8 cellular contexts compared by ENCODE assay signal in genomic region chr3:25783661-25784512, GRCh38. TPM values are rescaled to one million over a fixed set of nuclear protein-coding genes. Genes with fewer than 3 reads are reported as not detected.
DNase-seq lines count a peak whose midpoint lies in the region; ATAC-seq, FAIRE-seq and TF ChIP-seq lines count a peak whose summit lies in the region.

No MANE protein-coding gene starts in this region.

- H3K4me3 Mint-ChIP-seq in CD14-positive monocyte (peak overlapping the region; percentile 85 to 86), astrocyte (ENCODE audit: unreplicated experiment) (peak overlapping the region; percentile 87)

- peaks cover 39% of the 10 kb centered on the region for H3K79me2 ChIP-seq in astrocyte (ENCODE audit: insufficient read depth, low read length)

- no peaks in the 10 kb centered on the region for H3K27me3 Mint-ChIP-seq in CD14-positive monocyte (ENCODE audit: low read depth in 3 of 3)
- H3K27me3 Mint-ChIP-seq in astrocyte (ENCODE audit: low read depth, unreplicated experiment) = no peaks in the 10 kb centered on the region

- no peak for FAIRE-seq in astrocyte (lab: Jason Lieb, UNC)

- TF ChIP-seq CTCF in CD14-positive monocyte (IDR thresholded peaks at IDR 0.05) (no peak), astrocyte (IDR thresholded peaks at IDR 0.05; ENCODE audit: insufficient read depth, low read depth, low read length) (no peak)

- H3K36me3 ChIP-seq in astrocyte (ENCODE audit: insufficient read depth, low read length) = no peaks in the 10 kb centered on the region
- no peaks in the 10 kb centered on the region for H3K36me3 ChIP-seq in iPS-15b (ENCODE audit: control insufficient read depth, insufficient read depth, low read length)
- H3K36me3 ChIP-seq in skeletal muscle satellite cell (ENCODE audit: insufficient read depth, low read length) = no peaks in the 10 kb centered on the region

- peak overlapping the region; percentile 70 for H3K27ac ChIP-seq in astrocyte (ENCODE audit: low read depth, low read length)

- H4K20me1 ChIP-seq in astrocyte (ENCODE audit: insufficient read depth, low read length) = peaks cover 13% of the 10 kb centered on the region

- no peaks in the 10 kb centered on the region for H3K27me3 ChIP-seq in astrocyte (ENCODE audit: insufficient read depth, low read length)
- H3K27me3 ChIP-seq in iPS-15b (ENCODE audit: control insufficient read depth, insufficient read depth, low read length) = peaks cover 6% of the 10 kb centered on the region
- H3K27me3 ChIP-seq in skeletal muscle satellite cell (ENCODE audit: control insufficient read depth, insufficient read depth, low read length) = no peaks in the 10 kb centered on the region

- peak overlapping the region; percentile 87 to 95 (median 91) for H3K27ac Mint-ChIP-seq in CD14-positive monocyte
- H3K27ac Mint-ChIP-seq in astrocyte (ENCODE audit: unreplicated experiment) = peak overlapping the region; percentile 44

- DNase-seq in CD14-positive monocyte (ENCODE audit: low spot score) (peak; percentile 49), NCI-H69 (lab: John Stamatoyannopoulos, UW) (peak; percentile 82), astrocyte (ENCODE audit: low read depth) (peak; percentile 25), KG1 (lab: John Stamatoyannopoulos, UW) (no peak)

- H3K9me3 ChIP-seq in astrocyte (ENCODE audit: insufficient read depth, low read depth, low read length) = no peaks in the 10 kb centered on the region
- no peaks in the 10 kb centered on the region for H3K9me3 ChIP-seq in iPS-15b (ENCODE audit: control insufficient read depth, insufficient read depth, low read length)
- no peaks in the 10 kb centered on the region for H3K9me3 ChIP-seq in skeletal muscle satellite cell (replicated peaks; ENCODE audit: low read length)

- peak overlapping the region; percentile 84 for H3K9ac ChIP-seq in astrocyte (ENCODE audit: low read length)
- H3K9ac ChIP-seq in iPS-15b (ENCODE audit: low read depth, low read length) = no peak overlapping the region
- peak overlapping the region; percentile 81 for H3K9ac ChIP-seq in skeletal muscle satellite cell (ENCODE audit: low read depth, low read length)

- H3K9me3 Mint-ChIP-seq in CD14-positive monocyte (no peaks in the 10 kb centered on the region), astrocyte (ENCODE audit: unreplicated experiment) (no peaks in the 10 kb centered on the region)

- H3K4me1 Mint-ChIP-seq in CD14-positive monocyte (peaks cover 34% of the 10 kb centered on the region), astrocyte (ENCODE audit: low read depth, unreplicated experiment) (peaks cover 9% of the 10 kb centered on the region)

- intact Hi-C loops in CD14-positive monocyte (cut with micrococcal nuclease) = loop anchor here (5.0 kb wide), 2 partner anchors 117 to 122 kb away; partner anchors contain the start of gene TOP2B (in 1 of the 2)

- H3K4me3 ChIP-seq in astrocyte (ENCODE audit: insufficient read depth, low read depth, low read length) (peak overlapping the region; percentile 73), iPS-15b (ENCODE audit: low read depth, low read length) (peak overlapping the region; percentile 65), skeletal muscle satellite cell (ENCODE audit: low read length) (peak overlapping the region; percentile 83)

- H2AFZ ChIP-seq in astrocyte (ENCODE audit: low read depth, low read length) = peak overlapping the region; percentile 93

- ATAC-seq in GM18858 (IDR thresholded peaks at IDR 0.05; ENCODE audit: unreplicated experiment) (peak; percentile 6), HG03064 (IDR thresholded peaks at IDR 0.05; ENCODE audit: low read depth, unreplicated experiment) (peak; percentile 22)

- H3K36me3 Mint-ChIP-seq in CD14-positive monocyte (peaks cover 2% of the 10 kb centered on the region in 2 donors), astrocyte (ENCODE audit: low read depth, unreplicated experiment) (no peaks in the 10 kb centered on the region)

- H3K4me1 ChIP-seq in astrocyte (ENCODE audit: insufficient read depth, low read length) (peaks cover 17% of the 10 kb centered on the region), iPS-15b (ENCODE audit: control insufficient read depth, insufficient read depth, low read length) (peaks cover 11% of the 10 kb centered on the region), skeletal muscle satellite cell (ENCODE audit: control insufficient read depth, insufficient read depth, low read length) (peaks cover 22% of the 10 kb centered on the region)

- peak overlapping the region; percentile 95 for H3K4me2 ChIP-seq in astrocyte (ENCODE audit: low read length)
- H3K4me2 ChIP-seq in skeletal muscle satellite cell (ENCODE audit: low read length) = peak overlapping the region; percentile 87

RNA-seq across cellular contexts. Expression of gene NGLY1, which starts 0.6 kb away (rescaled TPM):
- 10 to 100 TPM; 29.6 to 33.4 TPM for polyA plus RNA-seq in CD14-positive monocyte
- total RNA-seq in astrocyte = 23.9 and 28.0 TPM in 2 replicates
- total RNA-seq in skeletal muscle satellite cell (2012; rRNA removed) = 27.1 and 37.8 TPM in 2 replicates

RNA-seq across cellular contexts. Expression of gene OXSM, which starts 6.0 kb away (rescaled TPM):
- 1 to 10 TPM; 2.9 to 4.5 TPM for polyA plus RNA-seq in CD14-positive monocyte
- total RNA-seq in astrocyte = 6.1 and 7.1 TPM in 2 replicates
- 9.4 and 10.4 TPM in 2 replicates for total RNA-seq in skeletal muscle satellite cell (2012; rRNA removed)
